ENCODE assay signal across 23 cellular contexts in the genomic region with DNA sequence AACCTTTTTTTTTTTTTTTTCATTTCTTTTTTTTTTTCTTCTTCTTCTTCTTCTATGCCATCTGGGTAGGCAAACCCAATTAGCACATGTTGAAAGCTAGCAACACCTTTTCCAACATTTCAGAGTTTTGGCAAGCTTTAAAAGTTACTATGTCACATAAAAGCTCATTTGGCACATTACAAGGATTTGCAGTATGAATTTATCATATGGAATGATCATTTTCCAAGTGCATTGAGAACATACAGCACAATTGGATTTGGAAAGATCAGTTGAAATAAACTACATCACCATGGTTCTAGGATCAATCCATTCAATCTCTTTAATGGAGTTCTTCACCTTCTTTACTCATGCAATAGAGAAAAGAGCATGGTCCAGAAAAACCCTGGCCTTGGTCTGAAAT.
"Had no signal": no experiment of that assay in that cellular context is flagged by ENCODE, and none has a peak within 500 bp of the region (broad histone marks: within the 10 kb centered on the region; RNA-seq: fewer than 3 reads in every experiment).

No MANE protein-coding gene starts in this region.

- H3K27ac ChIP-seq: colonic mucosa, coronary artery, epithelial cell of prostate, esophagus muscularis mucosa, esophagus squamous epithelium, foreskin keratinocyte, gastrocnemius medialis, heart left ventricle, heart right ventricle had no signal

- H3K4me1 ChIP-seq: colonic mucosa, esophagus muscularis mucosa, esophagus squamous epithelium, foreskin keratinocyte, gastrocnemius medialis had no signal

- ATAC-seq: effector memory CD8-positive, alpha-beta T cell; esophagus mucosa; foreskin keratinocyte; gastrocnemius medialis; heart left ventricle; heart right ventricle had no signal

- H3K27me3 ChIP-seq: colonic mucosa, dorsolateral prefrontal cortex, esophagus muscularis mucosa, esophagus squamous epithelium, foreskin keratinocyte, gastrocnemius medialis, heart left ventricle, heart right ventricle had no signal

- H3K9me3 ChIP-seq: colonic mucosa, esophagus muscularis mucosa, esophagus squamous epithelium, gastrocnemius medialis, heart left ventricle, heart right ventricle had no signal

- H3K4me3 ChIP-seq: colonic mucosa, coronary artery, dorsolateral prefrontal cortex, esophagus muscularis mucosa, esophagus squamous epithelium, gastrocnemius medialis, heart left ventricle, heart right ventricle had no signal

- H3K36me3 ChIP-seq: colonic mucosa, esophagus muscularis mucosa, esophagus squamous epithelium, gastrocnemius medialis, heart left ventricle, heart right ventricle had no signal

- DNase-seq: colonic mucosa; cortex of kidney; dermis blood vessel endothelial cell; dorsolateral prefrontal cortex; effector CD4-positive, alpha-beta T cell; effector CD8-positive, alpha-beta T cell; effector memory CD4-positive, alpha-beta T cell; effector memory CD8-positive, alpha-beta T cell; endodermal cell; erythroblast; esophagus squamous epithelium; foreskin fibroblast; foreskin keratinocyte; foreskin melanocyte; gastrocnemius medialis; glutamatergic neuron; head of caudate nucleus; heart left ventricle; heart right ventricle had no signal
